ENCODE assay signal across 27 cellular contexts in the genomic region with DNA sequence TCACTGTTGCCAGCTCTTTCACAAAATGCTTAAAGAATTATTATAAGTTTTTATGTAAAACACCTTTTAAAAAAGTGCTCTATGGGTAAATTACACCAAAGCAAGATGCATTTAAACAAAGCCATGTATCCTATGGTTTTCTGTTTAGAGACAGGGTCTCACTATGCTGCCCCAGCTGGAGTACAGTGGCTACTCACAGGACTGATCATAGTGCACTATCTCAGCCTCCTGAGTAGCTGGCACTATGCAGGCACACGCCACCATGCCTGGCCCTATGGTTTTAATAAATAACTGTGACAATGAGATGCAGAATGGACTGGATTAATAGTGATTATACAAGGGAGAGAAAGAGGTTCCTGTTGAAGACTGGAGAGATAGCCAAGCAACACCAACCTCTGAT. TPM values are rescaled to one million over a fixed set of nuclear protein-coding genes. Genes with fewer than 3 reads are reported as not detected.
DNase-seq lines count a peak whose midpoint lies in the region; ATAC-seq and TF ChIP-seq lines count a peak whose summit lies in the region.
"Had no signal": no experiment of that assay in that cellular context is flagged by ENCODE, and none has a peak within 500 bp of the region (broad histone marks: within the 10 kb centered on the region; RNA-seq: fewer than 3 reads in every experiment).

No MANE protein-coding gene starts in this region.

- ATAC-seq in heart right ventricle, result no peak
- no peak for ATAC-seq in left ventricle myocardium superior
- no peak for ATAC-seq in thoracic aorta (ENCODE audit: insufficient number of reproducible peaks, low FRiP score, low read depth)
- no peak for ATAC-seq in HG03039 (IDR thresholded peaks at IDR 0.05; ENCODE audit: unreplicated experiment)
- no peak for ATAC-seq in T-cell (replicated peaks in 1 of 4)
- ATAC-seq: activated CD4-positive, CD25-positive, alpha-beta regulatory T cell treated with anti-CD3 and anti-CD28 coated beads, Interleukin-2, amount 50 U/mL, for 24 hours had no signal

- POLR2A ChIA-PET in T-cell (lab: Charles Lee), result no interaction called here

- H3K4me3 ChIP-seq in heart right ventricle, result no peak overlapping the region
- H3K4me3 ChIP-seq in ascending aorta, result no peak overlapping the region
- H3K4me3 ChIP-seq in muscle layer of colon (ENCODE audit: low read depth in 1 of 2, low read length in 2 of 2), result no peak overlapping the region
- H3K4me3 ChIP-seq in thoracic aorta, result no peak overlapping the region
- no peak overlapping the region for H3K4me3 ChIP-seq in endodermal cell (ENCODE audit: low read length)
- H3K4me3 ChIP-seq: SJCRH30 had no signal

- H3K27me3 Mint-ChIP-seq in T-cell (no peaks in the 10 kb centered on the region), endodermal cell (ENCODE audit: insufficient read depth) (no peaks in the 10 kb centered on the region)
- H3K27me3 Mint-ChIP-seq: activated CD4-positive, alpha-beta memory T cell treated with anti-CD3 and anti-CD28 coated beads, Interleukin-2, amount 10 ng/mL, durations not matched to agents 7 days and 5 days; activated naive CD8-positive, alpha-beta T cell treated with anti-CD3 and anti-CD28 coated beads for 36 hours; CD8-positive, alpha-beta memory T cell; IgD-negative memory B cell; type B pancreatic cell had no signal

- no peak for DNase-seq in heart right ventricle
- no peak for DNase-seq in left ventricle myocardium superior
- DNase-seq in ascending aorta (ENCODE audit: low spot score in 2 of 2), result no peak
- DNase-seq in thoracic aorta (ENCODE audit: low spot score), result no peak
- no peak for DNase-seq in T-cell
- no peak for DNase-seq in endodermal cell
- DNase-seq: ACHN; activated CD4-positive, alpha-beta memory T cell treated with anti-CD3 and anti-CD28 coated beads, Interleukin-2, amount 10 ng/mL, durations not matched to agents 7 days and 5 days; activated CD8-positive, alpha-beta memory T cell treated with anti-CD3 and anti-CD28 coated beads, Interleukin-2, amount 50 U/mL, for 4 hours; activated naive CD8-positive, alpha-beta T cell treated with anti-CD3 and anti-CD28 coated beads for 36 hours; BE2C; CD8-positive, alpha-beta memory T cell; cerebellar nuclear complex; hypothalamus; MV-4-11; NCI-H146; NCI-H2107; NCI-H446; NCI-H774; SJCRH30; small intestine had no signal

- H3K36me3 Mint-ChIP-seq in T-cell, result peaks cover 24% of the 10 kb centered on the region
- H3K36me3 Mint-ChIP-seq in endodermal cell (ENCODE audit: low read depth), result peaks cover 25% of the 10 kb centered on the region

- H3K27ac Mint-ChIP-seq in T-cell (no peak overlapping the region), endodermal cell (no peak overlapping the region)
- H3K27ac Mint-ChIP-seq: activated CD4-positive, alpha-beta memory T cell treated with anti-CD3 and anti-CD28 coated beads, Interleukin-2, amount 10 ng/mL, durations not matched to agents 7 days and 5 days; activated naive CD8-positive, alpha-beta T cell treated with anti-CD3 and anti-CD28 coated beads for 36 hours; IgD-negative memory B cell; nephron; type B pancreatic cell had no signal

- 98 to 100% methylated on average over 1 of the region's 1 CpG for WGBS in heart right ventricle, 2 donors
- 100% methylated on average over 1 of the region's 1 CpG; no CpG with 5 or more reads in 1 of the 2 experiments for WGBS in endodermal cell (ENCODE audit: insufficient coverage in 1 of 2, insufficient read length in 1 of 2), 2 experiments

- CTCF ChIA-PET in T-cell (lab: Charles Lee), result no interaction called here

- peaks cover 43 to 55% (median 52%) of the 10 kb centered on the region in 3 donors for H3K4me1 Mint-ChIP-seq in T-cell
- peaks cover 24% of the 10 kb centered on the region for H3K4me1 Mint-ChIP-seq in endodermal cell
- H3K4me1 Mint-ChIP-seq: activated CD4-positive, alpha-beta memory T cell treated with anti-CD3 and anti-CD28 coated beads, Interleukin-2, amount 10 ng/mL, durations not matched to agents 7 days and 5 days had no signal

- TF ChIP-seq CTCF in heart right ventricle (IDR thresholded peaks at IDR 0.05), result no peak
- no peak for TF ChIP-seq CTCF in ascending aorta (IDR thresholded peaks at IDR 0.05)
- TF ChIP-seq CTCF in thoracic aorta (IDR thresholded peaks at IDR 0.05), result no peak
- TF ChIP-seq CTCF in endodermal cell (conservative IDR thresholded peaks at IDR 0.05), result no peak

- no peak overlapping the region for H3K4me3 Mint-ChIP-seq in T-cell
- H3K4me3 Mint-ChIP-seq in endodermal cell, result no peak overlapping the region
- H3K4me3 Mint-ChIP-seq: activated CD4-positive, alpha-beta memory T cell treated with anti-CD3 and anti-CD28 coated beads, Interleukin-2, amount 10 ng/mL, durations not matched to agents 7 days and 5 days; activated naive CD8-positive, alpha-beta T cell treated with anti-CD3 and anti-CD28 coated beads for 36 hours; CD8-positive, alpha-beta memory T cell; nephron; type B pancreatic cell had no signal

- H3K9me3 ChIP-seq in heart right ventricle (peaks cover 0 to 9% (median 0%) of the 10 kb centered on the region in 11 donors), ascending aorta (no peaks in the 10 kb centered on the region), muscle layer of colon (ENCODE audit: low read length) (no peaks in the 10 kb centered on the region), thoracic aorta (no peaks in the 10 kb centered on the region), endodermal cell (ENCODE audit: control insufficient read depth, low read length) (peaks cover 15% of the 10 kb centered on the region)
- H3K9me3 ChIP-seq: BE2C, SJCRH30 had no signal

- peaks cover 3 to 82% (median 56%) of the 10 kb centered on the region in 9 donors for H3K4me1 ChIP-seq in heart right ventricle
- H3K4me1 ChIP-seq in ascending aorta, result peaks cover 32 to 79% of the 10 kb centered on the region in 2 donors
- H3K4me1 ChIP-seq in muscle layer of colon (ENCODE audit: insufficient read depth, low read length), result peaks cover 68% of the 10 kb centered on the region
- peaks cover 86 to 100% of the 10 kb centered on the region in 2 donors for H3K4me1 ChIP-seq in thoracic aorta (ENCODE audit: control insufficient read depth in 1 of 2, low read depth in 2 of 2)
- H3K4me1 ChIP-seq in endodermal cell (ENCODE audit: control insufficient read depth, insufficient read depth, low read length), result peaks cover 11% of the 10 kb centered on the region
- H3K4me1 ChIP-seq: BE2C had no signal

- H3K36me3 ChIP-seq in heart right ventricle (peaks cover 0 to 7% (median 0%) of the 10 kb centered on the region in 9 donors), ascending aorta (no peaks in the 10 kb centered on the region), muscle layer of colon (ENCODE audit: insufficient read depth, low read length) (no peaks in the 10 kb centered on the region), thoracic aorta (no peaks in the 10 kb centered on the region), endodermal cell (ENCODE audit: control insufficient read depth, insufficient read depth, low read length) (peaks cover 14% of the 10 kb centered on the region)
- H3K36me3 ChIP-seq: BE2C had no signal

- intact Hi-C loops in heart right ventricle (cut with DNase I), result no loop called here
- intact Hi-C loops in left ventricle myocardium superior (cut with micrococcal nuclease), result no loop called here
- intact Hi-C loops in ascending aorta (cut with DNase I), result loop anchor here (5.0 kb wide), 2 partner anchors 40 to 55 kb away; a partner anchor contains a TSS

- no peak overlapping the region for H3K9ac ChIP-seq in muscle layer of colon (ENCODE audit: low read length)
- H3K9ac ChIP-seq in endodermal cell (ENCODE audit: extremely low read depth, low read length, poor library complexity, severe bottlenecking), result no peak overlapping the region

- H3K9me3 Mint-ChIP-seq in T-cell (no peaks in the 10 kb centered on the region), endodermal cell (peaks cover 15% of the 10 kb centered on the region)
- H3K9me3 Mint-ChIP-seq: activated naive CD8-positive, alpha-beta T cell treated with anti-CD3 and anti-CD28 coated beads for 36 hours; CD8-positive, alpha-beta memory T cell; IgD-negative memory B cell; type B pancreatic cell had no signal

- H3K27me3 ChIP-seq in heart right ventricle (no peaks in the 10 kb centered on the region), ascending aorta (no peaks in the 10 kb centered on the region), muscle layer of colon (ENCODE audit: control insufficient read depth in 1 of 2, insufficient read depth in 2 of 2, low read length in 2 of 2) (no peaks in the 10 kb centered on the region), thoracic aorta (replicated peaks; ENCODE audit: insufficient read depth) (no peaks in the 10 kb centered on the region), endodermal cell (ENCODE audit: control insufficient read depth, insufficient read depth, low read length, poor library complexity, severe bottlenecking) (no peaks in the 10 kb centered on the region)
- H3K27me3 ChIP-seq: BE2C, SJCRH30 had no signal

- peak overlapping the region in 8 of 10 donors; percentile 10 to 89 (median 57) for H3K27ac ChIP-seq in heart right ventricle
- H3K27ac ChIP-seq in ascending aorta, result peak overlapping the region; percentile 88 to 94
- peak overlapping the region; percentile 6 for H3K27ac ChIP-seq in muscle layer of colon (ENCODE audit: low read depth, low read length)
- H3K27ac ChIP-seq in thoracic aorta, result peak overlapping the region; percentile 98 to 100
- no peak overlapping the region for H3K27ac ChIP-seq in endodermal cell (ENCODE audit: low read depth, low read length)
- H3K27ac ChIP-seq: SJCRH30 had no signal

RNA-seq across cellular contexts. Expression of a gene that starts 40.2 kb away (rescaled TPM):
- total RNA-seq in heart right ventricle (10 to 100 TPM; 39.8 to 79.9 (median 67.7) TPM), left ventricle myocardium superior (77.8 TPM), ascending aorta (189 TPM), thoracic aorta (100 to 1,000 TPM in 1 of 2 donors, 10 to 100 TPM in 1; 97.7 to 123 TPM), T-cell (10 to 100 TPM; 67.1 to 80.4 (median 71.5) TPM), endodermal cell (10 to 100 TPM; 39.9 to 41.3 TPM)
- 10 to 100 TPM; 42.4 to 44.5 TPM for polyA plus RNA-seq in heart right ventricle
- 54.5 TPM for polyA plus RNA-seq in endodermal cell (2013, experiment 1 of 2)
- 42.8 TPM for polyA plus RNA-seq in endodermal cell (2013, experiment 2 of 2)
